In genomic region chr10:124053971-124054370, GRCh38 we compare ENCODE assay signal across 20 cellular contexts. TPM values are rescaled to one million over a fixed set of nuclear protein-coding genes. Genes with fewer than 3 reads are reported as not detected.
DNase-seq lines count a peak whose midpoint lies in the region; ATAC-seq and TF ChIP-seq lines count a peak whose summit lies in the region.
"Had no signal": no experiment of that assay in that cellular context is flagged by ENCODE, and none has a peak within 500 bp of the region (broad histone marks: within the 10 kb centered on the region; RNA-seq: fewer than 3 reads in every experiment).

No MANE protein-coding gene starts in this region.

- no peak overlapping the region for H2AFZ ChIP-seq in GM23338

- H3K9me3 Mint-ChIP-seq in GM23338, result no peaks in the 10 kb centered on the region
- H3K9me3 Mint-ChIP-seq: activated naive CD4-positive, alpha-beta T cell treated with anti-CD3 and anti-CD28 coated beads for 36 hours; HFFc6; immature natural killer cell; stimulated activated naive B cell treated with anti-CD40 and anti-IgM and Interleukin-4, amounts not matched to agents 10 μg/mL and 1 μg/mL and 100 μg/mL, for 72 hours had no signal

- H3K27me3 Mint-ChIP-seq in GM23338 (ENCODE audit: insufficient read depth, low read depth, poor library complexity), result peaks cover 8% of the 10 kb centered on the region
- H3K27me3 Mint-ChIP-seq: stimulated activated naive B cell treated with anti-CD40 and anti-IgM and Interleukin-4, amounts not matched to agents 10 μg/mL and 1 μg/mL and 100 μg/mL, for 72 hours had no signal

- no peaks in the 10 kb centered on the region for H4K20me1 ChIP-seq in GM23338 (replicated peaks; ENCODE audit: insufficient read depth)

- H3K27ac ChIP-seq in GM23338 (ENCODE audit: low read depth) (no peak overlapping the region), foreskin keratinocyte (no peak overlapping the region), body of pancreas (no peak overlapping the region), vagina (no peak overlapping the region), Peyer's patch (no peak overlapping the region)

- TF ChIP-seq POLR2A in body of pancreas (IDR thresholded peaks at IDR 0.05), result no peak
- no peak for TF ChIP-seq POLR2A in vagina (IDR thresholded peaks at IDR 0.05)
- TF ChIP-seq POLR2A in Peyer's patch (IDR thresholded peaks at IDR 0.05), result no peak

- H3F3A ChIP-seq in GM23338 (replicated peaks; ENCODE audit: low read depth), result no peaks in the 10 kb centered on the region

- H3K4me2 ChIP-seq in GM23338, result peak overlapping the region; percentile 31

- H3K4me1 ChIP-seq in GM23338 (ENCODE audit: insufficient read depth) (peaks cover 24% of the 10 kb centered on the region), foreskin keratinocyte (peaks cover 15% of the 10 kb centered on the region), body of pancreas (no peaks in the 10 kb centered on the region), vagina (no peaks in the 10 kb centered on the region), Peyer's patch (no peaks in the 10 kb centered on the region)

- H3K36me3 ChIP-seq in GM23338 (ENCODE audit: insufficient read depth), result no peaks in the 10 kb centered on the region
- H3K36me3 ChIP-seq in body of pancreas (replicated peaks in 1 of 2; ENCODE audit: insufficient read depth in 1 of 2, low read depth in 2 of 2), result no peaks in the 10 kb centered on the region
- H3K36me3 ChIP-seq in vagina, result no peaks in the 10 kb centered on the region
- H3K36me3 ChIP-seq in Peyer's patch, result no peaks in the 10 kb centered on the region

- no peak overlapping the region for H3K4me3 ChIP-seq in GM23338
- no peak overlapping the region for H3K4me3 ChIP-seq in body of pancreas
- H3K4me3 ChIP-seq in vagina, result no peak overlapping the region
- H3K4me3 ChIP-seq in Peyer's patch, result no peak overlapping the region

- H3K27me3 ChIP-seq in GM23338 (ENCODE audit: insufficient read depth) (no peaks in the 10 kb centered on the region), foreskin keratinocyte (no peaks in the 10 kb centered on the region), body of pancreas (no peaks in the 10 kb centered on the region), vagina (no peaks in the 10 kb centered on the region), Peyer's patch (no peaks in the 10 kb centered on the region)

- no peaks in the 10 kb centered on the region for H3K9me3 ChIP-seq in body of pancreas
- H3K9me3 ChIP-seq in vagina, result no peaks in the 10 kb centered on the region
- no peaks in the 10 kb centered on the region for H3K9me3 ChIP-seq in Peyer's patch

- H3K27ac Mint-ChIP-seq in GM23338, result peak overlapping the region; percentile 37; the same call in 1 of the 2 replicates
- H3K27ac Mint-ChIP-seq: activated naive CD4-positive, alpha-beta T cell treated with anti-CD3 and anti-CD28 coated beads for 36 hours; HFFc6; immature natural killer cell; stimulated activated naive B cell treated with anti-CD40 and anti-IgM and Interleukin-4, amounts not matched to agents 10 μg/mL and 1 μg/mL and 100 μg/mL, for 72 hours; T-helper 17 cell had no signal

- intact Hi-C loops in body of pancreas (cut with DNase I) (no loop called here), vagina (cut with DNase I) (no loop called here)

- TF ChIP-seq CTCF in GM23338 (conservative IDR thresholded peaks at IDR 0.05; ENCODE audit: low read depth in 2 of 2) (no peak), foreskin keratinocyte (conservative IDR thresholded peaks at IDR 0.05) (no peak), body of pancreas (IDR thresholded peaks at IDR 0.05) (no peak), vagina (IDR thresholded peaks at IDR 0.05) (no peak), Peyer's patch (IDR thresholded peaks at IDR 0.05) (no peak)

- 0 out of 2 replicates have a peak, but pooled peaks cover 10% of the 10 kb centered on the region for H3K79me2 ChIP-seq in GM23338 (replicated peaks; ENCODE audit: insufficient read depth)

- no peaks in the 10 kb centered on the region; the same call in 1 of the 2 replicates for H3K9me2 ChIP-seq in GM23338 (ENCODE audit: insufficient read depth)

- peak; percentile 40 for DNase-seq in 8988T
- peak; percentile 36 for DNase-seq in GM23338 (ENCODE audit: low spot score)
- DNase-seq in foreskin keratinocyte, result peak; percentile 64 to 76
- DNase-seq in body of pancreas, result no peak
- DNase-seq in vagina (ENCODE audit: extremely low spot score in 2 of 2), result no peak
- no peak for DNase-seq in Peyer's patch
- no peak for DNase-seq in T-helper 2 cell
- DNase-seq: activated CD4-positive, alpha-beta T cell treated with anti-CD3 and anti-CD28 coated beads for 48 hours; activated naive CD4-positive, alpha-beta T cell treated with anti-CD3 and anti-CD28 coated beads for 36 hours; effector memory CD4-positive, alpha-beta T cell; HFFc6; immature natural killer cell; midbrain; NCI-H1930; occipital lobe; SHP77; stimulated activated naive B cell treated with anti-CD40 and anti-IgM and Interleukin-4, amounts not matched to agents 10 μg/mL and 1 μg/mL and 100 μg/mL, for 72 hours; T-helper 17 cell; trophoblast cell had no signal

- peak; percentile 34; the same call in 2 of the 3 replicates for ATAC-seq in GM23338
- ATAC-seq in foreskin keratinocyte, result peak; percentile 82
- no peak for ATAC-seq in body of pancreas
- ATAC-seq: stimulated activated naive B cell treated with anti-CD40 and anti-IgM and Interleukin-4, amounts not matched to agents 10 μg/mL and 1 μg/mL and 100 μg/mL, for 72 hours; T-helper 17 cell had no signal

- no peaks in the 10 kb centered on the region for H3K36me3 Mint-ChIP-seq in GM23338 (ENCODE audit: low read depth)
- H3K36me3 Mint-ChIP-seq: immature natural killer cell had no signal

- H3K4me3 Mint-ChIP-seq in GM23338, result no peak overlapping the region; the same call in 2 of the 3 replicates
- H3K4me3 Mint-ChIP-seq: activated naive CD4-positive, alpha-beta T cell treated with anti-CD3 and anti-CD28 coated beads for 36 hours; HFFc6; immature natural killer cell; stimulated activated naive B cell treated with anti-CD40 and anti-IgM and Interleukin-4, amounts not matched to agents 10 μg/mL and 1 μg/mL and 100 μg/mL, for 72 hours; T-helper 17 cell had no signal

- 37 to 45% methylated on average over 2 of the region's 2 CpGs for WGBS in body of pancreas, 2 donors

- peaks cover 32% of the 10 kb centered on the region for H3K4me1 Mint-ChIP-seq in GM23338
- H3K4me1 Mint-ChIP-seq: immature natural killer cell had no signal

TF ChIP-seq in GM23338, 12 proteins besides CTCF, POLR2A, EP300 and RAD21 (continues in another document):
- TF ChIP-seq ZNF331 (CRISPR knock-in tag; IDR thresholded peaks at IDR 0.05; ENCODE audit: low read depth) (no peak), ZNF114 (CRISPR knock-in tag; IDR thresholded peaks at IDR 0.05) (no peak), JUNB (IDR thresholded peaks at IDR 0.05; ENCODE audit: unreplicated experiment) (no peak), CREB1 (CRISPR knock-in tag; IDR thresholded peaks at IDR 0.05; ENCODE audit: low read depth) (no peak), NANOG (IDR thresholded peaks at IDR 0.05; ENCODE audit: borderline replicate concordance) (no peak), EZH2phosphoT487 (IDR thresholded peaks at IDR 0.05; ENCODE audit: unreplicated experiment) (no peak), EZH2 (IDR thresholded peaks at IDR 0.05; ENCODE audit: low read depth, unreplicated experiment) (no peak)

TF ChIP-seq in PFSK-1, 5 proteins besides CTCF, POLR2A, EP300 and RAD21:
- TF ChIP-seq FOXP2 (optimal IDR thresholded peaks at IDR 0.05; ENCODE audit: borderline replicate concordance, extremely low read depth, extremely low read length, insufficient read depth) (no peak), TAF1 (IDR thresholded peaks at IDR 0.05; ENCODE audit: borderline replicate concordance, insufficient read depth, low read length) (no peak), SIN3A (IDR thresholded peaks at IDR 0.05; ENCODE audit: borderline replicate concordance, insufficient read depth, low read length) (0 out of 2 replicates have a peak, but pooled peaks have one; percentile 51), POLR2AphosphoS5 (IDR thresholded peaks at IDR 0.05; ENCODE audit: low read depth, low read length) (no peak)
- TF ChIP-seq, protein P1, sequence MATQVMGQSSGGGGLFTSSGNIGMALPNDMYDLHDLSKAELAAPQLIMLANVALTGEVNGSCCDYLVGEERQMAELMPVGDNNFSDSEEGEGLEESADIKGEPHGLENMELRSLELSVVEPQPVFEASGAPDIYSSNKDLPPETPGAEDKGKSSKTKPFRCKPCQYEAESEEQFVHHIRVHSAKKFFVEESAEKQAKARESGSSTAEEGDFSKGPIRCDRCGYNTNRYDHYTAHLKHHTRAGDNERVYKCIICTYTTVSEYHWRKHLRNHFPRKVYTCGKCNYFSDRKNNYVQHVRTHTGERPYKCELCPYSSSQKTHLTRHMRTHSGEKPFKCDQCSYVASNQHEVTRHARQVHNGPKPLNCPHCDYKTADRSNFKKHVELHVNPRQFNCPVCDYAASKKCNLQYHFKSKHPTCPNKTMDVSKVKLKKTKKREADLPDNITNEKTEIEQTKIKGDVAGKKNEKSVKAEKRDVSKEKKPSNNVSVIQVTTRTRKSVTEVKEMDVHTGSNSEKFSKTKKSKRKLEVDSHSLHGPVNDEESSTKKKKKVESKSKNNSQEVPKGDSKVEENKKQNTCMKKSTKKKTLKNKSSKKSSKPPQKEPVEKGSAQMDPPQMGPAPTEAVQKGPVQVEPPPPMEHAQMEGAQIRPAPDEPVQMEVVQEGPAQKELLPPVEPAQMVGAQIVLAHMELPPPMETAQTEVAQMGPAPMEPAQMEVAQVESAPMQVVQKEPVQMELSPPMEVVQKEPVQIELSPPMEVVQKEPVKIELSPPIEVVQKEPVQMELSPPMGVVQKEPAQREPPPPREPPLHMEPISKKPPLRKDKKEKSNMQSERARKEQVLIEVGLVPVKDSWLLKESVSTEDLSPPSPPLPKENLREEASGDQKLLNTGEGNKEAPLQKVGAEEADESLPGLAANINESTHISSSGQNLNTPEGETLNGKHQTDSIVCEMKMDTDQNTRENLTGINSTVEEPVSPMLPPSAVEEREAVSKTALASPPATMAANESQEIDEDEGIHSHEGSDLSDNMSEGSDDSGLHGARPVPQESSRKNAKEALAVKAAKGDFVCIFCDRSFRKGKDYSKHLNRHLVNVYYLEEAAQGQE (IDR thresholded peaks at IDR 0.05; ENCODE audit: insufficient read depth in 1 of 2, low read depth in 2 of 2, low read length in 2 of 2), result no peak
TF ChIP-seq in PFSK-1: peak in this region for 1.

RNA-seq across cellular contexts. Expression of gene CHST15, which starts 39.4 kb away (rescaled TPM):
- 10.9 and 11.2 TPM in 2 replicates for total RNA-seq in GM23338 (2014; rRNA removed; shearing (Covaris generic))
- 2.6 and 2.7 TPM in 2 replicates for polyA plus RNA-seq in GM23338 (2016; fragmentation: Nextera tagmentation; extraction: Ambion mirVana)
- polyA plus RNA-seq in PFSK-1 (2012; ENCODE audit: insufficient read length, low read depth), result 7.3 TPM
- 28.2 and 31.9 TPM in 2 replicates for total RNA-seq in foreskin keratinocyte
- 13.0 and 13.4 TPM in 2 replicates for polyA plus RNA-seq in foreskin keratinocyte
- 10 to 100 TPM; 18.5 to 21.5 TPM for total RNA-seq in body of pancreas
- total RNA-seq in vagina, result 27.0 TPM
- 10 to 100 TPM in 2 of 4 donors, 1 to 10 TPM in 2; 3.9 to 55.3 (median 10.9) TPM for total RNA-seq in Peyer's patch

Comparison
In these comparisons a context has a peak if more than half of its experiments do, and no peak if none do; other contexts are left out.
1. DNase-seq: peak in 8988T (single experiment), GM23338 (single experiment) and foreskin keratinocyte (2 of 2); none in body of pancreas (0 of 4), vagina (0 of 2), Peyer's patch (0 of 3) and T-helper 2 cell (0 of 5).